8 cellular contexts compared by ENCODE assay signal in the genomic region with DNA sequence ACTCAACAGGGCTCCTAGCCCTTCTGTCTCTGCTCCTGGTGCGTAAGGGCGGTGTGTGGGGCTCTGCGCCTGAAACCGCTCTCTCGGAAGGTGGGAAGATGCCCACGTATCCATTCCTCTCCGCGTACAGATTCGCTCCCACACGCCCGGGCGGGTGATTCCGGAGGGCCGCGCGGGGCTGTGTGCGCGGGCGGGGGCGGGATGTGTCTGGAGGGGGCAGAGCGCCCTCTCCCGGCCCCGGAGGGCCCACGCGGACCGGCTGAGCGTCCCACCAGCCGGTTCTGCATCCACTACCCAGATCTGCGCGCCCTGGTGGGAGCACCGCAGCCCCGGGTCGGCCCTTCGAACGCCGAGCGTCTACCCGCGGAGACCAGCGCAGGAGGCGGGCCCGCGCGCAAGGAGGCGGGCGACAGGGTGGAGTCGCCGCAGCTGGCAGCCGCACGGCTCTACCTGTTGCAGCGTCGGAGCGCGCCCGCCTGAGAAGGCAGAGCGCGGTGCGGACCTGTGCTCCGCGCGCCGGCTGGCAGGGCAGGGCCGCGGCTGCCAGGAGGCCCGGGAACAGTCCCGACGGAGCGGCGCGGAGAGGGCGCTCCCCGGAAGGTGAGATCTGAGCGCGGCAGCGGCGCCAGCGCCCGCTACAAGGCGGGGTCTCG. TPM values are rescaled to one million over a fixed set of nuclear protein-coding genes. Genes with fewer than 3 reads are reported as not detected.
DNase-seq lines count a peak whose midpoint lies in the region; ATAC-seq and TF ChIP-seq lines count a peak whose summit lies in the region.

No MANE protein-coding gene starts in this region.

- H3K9me3 Mint-ChIP-seq in central memory CD8-positive, alpha-beta T cell, result no peaks in the 10 kb centered on the region

- peaks cover 71% of the 10 kb centered on the region for H3K27me3 Mint-ChIP-seq in T-helper 17 cell
- peaks cover 82% of the 10 kb centered on the region for H3K27me3 Mint-ChIP-seq in central memory CD8-positive, alpha-beta T cell

- H3K27ac Mint-ChIP-seq in T-helper 17 cell, result no peak overlapping the region
- no peak overlapping the region for H3K27ac Mint-ChIP-seq in central memory CD8-positive, alpha-beta T cell (ENCODE audit: low read depth)

- peak; percentile 68 for ATAC-seq in GM21528 (IDR thresholded peaks at IDR 0.05; ENCODE audit: low FRiP score, unreplicated experiment)
- peak; percentile 84 for ATAC-seq in T-helper 17 cell
- peak; percentile 59 for ATAC-seq in central memory CD8-positive, alpha-beta T cell (replicated peaks; ENCODE audit: extremely low read depth, poor library complexity, severe bottlenecking)

- peak overlapping the region; percentile 87 for H3K4me3 Mint-ChIP-seq in T-helper 17 cell
- peak overlapping the region; percentile 80 for H3K4me3 Mint-ChIP-seq in central memory CD8-positive, alpha-beta T cell

- TF ChIP-seq EP300 in Ishikawa (IDR thresholded peaks at IDR 0.05; ENCODE audit: borderline replicate concordance), result no peak

- H3K9me3 ChIP-seq in T-helper 17 cell (ENCODE audit: control insufficient read depth, low read length, poor library complexity, severe bottlenecking), result no peaks in the 10 kb centered on the region

- peaks cover 17% of the 10 kb centered on the region for H3K4me1 Mint-ChIP-seq in T-helper 17 cell
- H3K4me1 Mint-ChIP-seq in central memory CD8-positive, alpha-beta T cell, result peaks cover 33% of the 10 kb centered on the region

- peak; percentile 28 for DNase-seq in DMS153 treated with DMSO at 0.1 percent for 48 hours (lab: John Stamatoyannopoulos, UW; ENCODE audit: unreplicated experiment)
- peak in 1 of 3 donors; percentile 13 for DNase-seq in T-helper 17 cell
- DNase-seq in central memory CD8-positive, alpha-beta T cell (ENCODE audit: low spot score in 2 of 2), result no peak
- peak; percentile 25 for DNase-seq in kidney glomerular epithelial cell (lab: John Stamatoyannopoulos, UW)
- DNase-seq in stimulated activated CD4-positive, alpha-beta T cell treated with anti-CD3 and anti-CD28 coated beads, Interleukin-15, amount 100 ng/mL, for 24 hours, result peak; percentile 72
- no peak for DNase-seq in NAMALWA (ENCODE audit: low spot score)

- TF ChIP-seq RAD21 in Ishikawa (IDR thresholded peaks at IDR 0.05; ENCODE audit: low read depth), result peak; percentile 46; the same call in 1 of the 2 replicates

- peaks cover 12% of the 10 kb centered on the region for H3K36me3 Mint-ChIP-seq in T-helper 17 cell (ENCODE audit: low read depth)
- H3K36me3 Mint-ChIP-seq in central memory CD8-positive, alpha-beta T cell (ENCODE audit: insufficient read depth), result peaks cover 1% of the 10 kb centered on the region

TF ChIP-seq in Ishikawa, 13 proteins besides CTCF, POLR2A, EP300 and RAD21:
- TF ChIP-seq, protein P1, sequence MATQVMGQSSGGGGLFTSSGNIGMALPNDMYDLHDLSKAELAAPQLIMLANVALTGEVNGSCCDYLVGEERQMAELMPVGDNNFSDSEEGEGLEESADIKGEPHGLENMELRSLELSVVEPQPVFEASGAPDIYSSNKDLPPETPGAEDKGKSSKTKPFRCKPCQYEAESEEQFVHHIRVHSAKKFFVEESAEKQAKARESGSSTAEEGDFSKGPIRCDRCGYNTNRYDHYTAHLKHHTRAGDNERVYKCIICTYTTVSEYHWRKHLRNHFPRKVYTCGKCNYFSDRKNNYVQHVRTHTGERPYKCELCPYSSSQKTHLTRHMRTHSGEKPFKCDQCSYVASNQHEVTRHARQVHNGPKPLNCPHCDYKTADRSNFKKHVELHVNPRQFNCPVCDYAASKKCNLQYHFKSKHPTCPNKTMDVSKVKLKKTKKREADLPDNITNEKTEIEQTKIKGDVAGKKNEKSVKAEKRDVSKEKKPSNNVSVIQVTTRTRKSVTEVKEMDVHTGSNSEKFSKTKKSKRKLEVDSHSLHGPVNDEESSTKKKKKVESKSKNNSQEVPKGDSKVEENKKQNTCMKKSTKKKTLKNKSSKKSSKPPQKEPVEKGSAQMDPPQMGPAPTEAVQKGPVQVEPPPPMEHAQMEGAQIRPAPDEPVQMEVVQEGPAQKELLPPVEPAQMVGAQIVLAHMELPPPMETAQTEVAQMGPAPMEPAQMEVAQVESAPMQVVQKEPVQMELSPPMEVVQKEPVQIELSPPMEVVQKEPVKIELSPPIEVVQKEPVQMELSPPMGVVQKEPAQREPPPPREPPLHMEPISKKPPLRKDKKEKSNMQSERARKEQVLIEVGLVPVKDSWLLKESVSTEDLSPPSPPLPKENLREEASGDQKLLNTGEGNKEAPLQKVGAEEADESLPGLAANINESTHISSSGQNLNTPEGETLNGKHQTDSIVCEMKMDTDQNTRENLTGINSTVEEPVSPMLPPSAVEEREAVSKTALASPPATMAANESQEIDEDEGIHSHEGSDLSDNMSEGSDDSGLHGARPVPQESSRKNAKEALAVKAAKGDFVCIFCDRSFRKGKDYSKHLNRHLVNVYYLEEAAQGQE (IDR thresholded peaks at IDR 0.05; ENCODE audit: low read depth), result no peak
- TF ChIP-seq, protein P2, sequence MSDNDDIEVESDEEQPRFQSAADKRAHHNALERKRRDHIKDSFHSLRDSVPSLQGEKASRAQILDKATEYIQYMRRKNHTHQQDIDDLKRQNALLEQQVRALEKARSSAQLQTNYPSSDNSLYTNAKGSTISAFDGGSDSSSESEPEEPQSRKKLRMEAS (IDR thresholded peaks at IDR 0.05), result peak; percentile 46
- TF ChIP-seq TAF1 (IDR thresholded peaks at IDR 0.05; ENCODE audit: low read depth) (no peak; the same call in 1 of the 2 replicates), EGR1 (IDR thresholded peaks at IDR 0.05) (peak; percentile 84), YY1 (IDR thresholded peaks at IDR 0.05; ENCODE audit: low read depth) (no peak), NFIC (IDR thresholded peaks at IDR 0.05) (no peak), CREB1 (IDR thresholded peaks at IDR 0.05; ENCODE audit: low read depth) (no peak), TCF12 (IDR thresholded peaks at IDR 0.05; ENCODE audit: low read depth) (0 out of 2 replicates have a peak, but pooled peaks have one; percentile 12), ZBTB7A (IDR thresholded peaks at IDR 0.05; ENCODE audit: low read depth) (0 out of 2 replicates have a peak, but pooled peaks have one; percentile 52), TEAD4 (IDR thresholded peaks at IDR 0.05) (no peak), USF1 (IDR thresholded peaks at IDR 0.05) (no peak), CEBPB (IDR thresholded peaks at IDR 0.05) (no peak)

RNA-seq across cellular contexts. Expression of gene KCNK13, which starts 1.4 kb away (rescaled TPM):
- under 1 TPM in 1 of 2 donors, not detected in 1; 0.21 TPM for total RNA-seq in T-helper 17 cell

Comparison
In these comparisons a context has a peak if more than half of its experiments do, and no peak if none do; other contexts are left out.
1. DNase-seq: peak in DMS153 treated with DMSO at 0.1 percent for 48 hours (single experiment), kidney glomerular epithelial cell (single experiment) and stimulated activated CD4-positive, alpha-beta T cell treated with anti-CD3 and anti-CD28 coated beads, Interleukin-15, amount 100 ng/mL, for 24 hours (single experiment); none in central memory CD8-positive, alpha-beta T cell (0 of 2) and NAMALWA (single experiment).
2. Peak in every context shown above with its lines, with median percentiles within 50 percentile points of each other: ATAC-seq.